ENCODE assay signal across 1 cellular context in the genomic region with DNA sequence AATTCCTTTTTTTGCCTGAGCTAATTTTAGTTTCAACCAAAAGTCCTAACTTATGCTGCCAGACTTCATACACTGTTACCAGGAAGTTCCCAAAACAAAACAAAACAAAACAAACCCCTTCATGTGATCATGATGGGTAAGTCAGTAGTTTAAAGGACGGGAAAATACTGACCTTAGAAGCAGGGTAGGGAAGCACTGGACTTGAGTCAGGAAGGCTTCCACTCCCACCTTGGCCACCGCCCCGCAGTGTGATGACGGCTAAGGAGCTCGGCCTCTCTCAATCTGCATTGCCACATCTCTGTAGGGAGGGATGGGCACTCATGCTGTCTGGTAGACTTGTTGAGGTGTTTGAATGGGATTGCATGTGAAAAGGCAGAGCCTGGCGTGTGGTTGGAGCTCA.
TF ChIP-seq lines count a peak whose summit lies in the region.

No MANE protein-coding gene starts in this region.

TF ChIP-seq in A549, 52 proteins besides CTCF, POLR2A, EP300 and RAD21 (continued from another document):
- TF ChIP-seq, protein P1, sequence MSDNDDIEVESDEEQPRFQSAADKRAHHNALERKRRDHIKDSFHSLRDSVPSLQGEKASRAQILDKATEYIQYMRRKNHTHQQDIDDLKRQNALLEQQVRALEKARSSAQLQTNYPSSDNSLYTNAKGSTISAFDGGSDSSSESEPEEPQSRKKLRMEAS (IDR thresholded peaks at IDR 0.05), result no peak
- TF ChIP-seq CBX8 (IDR thresholded peaks at IDR 0.05), result no peak
- TF ChIP-seq NFE2L2 (conservative IDR thresholded peaks at IDR 0.05; ENCODE audit: low read length), result no peak
- no peak for TF ChIP-seq KDM5A (IDR thresholded peaks at IDR 0.05)
- TF ChIP-seq, protein P2, sequence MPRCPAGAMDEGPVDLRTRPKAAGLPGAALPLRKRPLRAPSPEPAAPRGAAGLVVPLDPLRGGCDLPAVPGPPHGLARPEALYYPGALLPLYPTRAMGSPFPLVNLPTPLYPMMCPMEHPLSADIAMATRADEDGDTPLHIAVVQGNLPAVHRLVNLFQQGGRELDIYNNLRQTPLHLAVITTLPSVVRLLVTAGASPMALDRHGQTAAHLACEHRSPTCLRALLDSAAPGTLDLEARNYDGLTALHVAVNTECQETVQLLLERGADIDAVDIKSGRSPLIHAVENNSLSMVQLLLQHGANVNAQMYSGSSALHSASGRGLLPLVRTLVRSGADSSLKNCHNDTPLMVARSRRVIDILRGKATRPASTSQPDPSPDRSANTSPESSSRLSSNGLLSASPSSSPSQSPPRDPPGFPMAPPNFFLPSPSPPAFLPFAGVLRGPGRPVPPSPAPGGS (IDR thresholded peaks at IDR 0.05), result no peak
- TF ChIP-seq NPAS2 (CRISPR knock-in tag; IDR thresholded peaks at IDR 0.05; ENCODE audit: borderline replicate concordance), result no peak
- no peak for TF ChIP-seq RFX5 (IDR thresholded peaks at IDR 0.05)
- no peak for TF ChIP-seq MAZ (IDR thresholded peaks at IDR 0.05; ENCODE audit: borderline replicate concordance, low read depth, low read length)
TF ChIP-seq in A549: peak in this region for 0.
